ENCODE assay signal across 8 cellular contexts in genomic region chr6:105992315-105992961, GRCh38.
A peak's percentile ranks its signal among the peaks of the same experiment; 100 is the strongest.
DNase-seq lines count a peak whose midpoint lies in the region; ATAC-seq and TF ChIP-seq lines count a peak whose summit lies in the region.

No MANE protein-coding gene starts in this region.

- no peaks in the 10 kb centered on the region for H3K79me2 ChIP-seq in neural progenitor cell (ENCODE audit: low read depth)

- H2AFZ ChIP-seq in neural progenitor cell (replicated peaks) = peak overlapping the region; percentile 91

- H3K4me1 Mint-ChIP-seq in neural progenitor cell = peaks cover 20% of the 10 kb centered on the region

- no peaks in the 10 kb centered on the region for H3K36me3 Mint-ChIP-seq in neural progenitor cell

- H3K4me1 ChIP-seq in neural progenitor cell (peaks cover 16% of the 10 kb centered on the region), stomach (peaks cover 5 to 42% (median 30%) of the 10 kb centered on the region in 4 donors)

- H3K9me3 ChIP-seq in neural progenitor cell (ENCODE audit: low read depth) (no peaks in the 10 kb centered on the region), stomach (no peaks in the 10 kb centered on the region)

- intact Hi-C loops in stomach (cut with DNase I; ENCODE audit: low total_unique reads) = no loop called here

- 1 to 3% (median 3%) methylated on average over 32 to 34 of the region's 34 CpGs for WGBS in stomach, 5 donors

- H3K27me3 Mint-ChIP-seq in neural progenitor cell (ENCODE audit: insufficient read depth, low read depth) = peaks cover 82% of the 10 kb centered on the region

- no peak overlapping the region for H3K9ac ChIP-seq in neural progenitor cell

- H3K27ac Mint-ChIP-seq in neural progenitor cell = no peak overlapping the region

- no peaks in the 10 kb centered on the region for H4K20me1 ChIP-seq in neural progenitor cell (ENCODE audit: low read depth)

- H3K4me3 Mint-ChIP-seq in neural progenitor cell = peak overlapping the region; percentile 91

- H3K27ac ChIP-seq in neural progenitor cell (no peak overlapping the region), stomach (peak overlapping the region; percentile 70 to 91 (median 79))

- TF ChIP-seq CTCF in neural progenitor cell (IDR thresholded peaks at IDR 0.05) (no peak), stomach (IDR thresholded peaks at IDR 0.05) (no peak)

- H3K4me3 ChIP-seq in neural progenitor cell = peak overlapping the region; percentile 52
- peak overlapping the region; percentile 54 to 83 (median 63) for H3K4me3 ChIP-seq in stomach

- DNase-seq in DMS53 (lab: John Stamatoyannopoulos, UW) (peak; percentile 91), HuH-7.5 (ENCODE audit: low spot score) (peak; percentile 89), RKO (ENCODE audit: low spot score) (peak; percentile 78), fibroblast of the conjunctiva (ENCODE audit: low read depth) (peak; percentile 59), neural progenitor cell (ENCODE audit: low spot score) (peak; percentile 92), stomach (peak; percentile 90)
- DNase-seq in activated T-helper 9 cell treated with anti-CD3 and anti-CD28 coated beads, Interleukin-2, amount 50 U/mL, for 16 hours (ENCODE audit: low read depth) = peak; percentile 83

- no peaks in the 10 kb centered on the region for H3K36me3 ChIP-seq in neural progenitor cell
- H3K36me3 ChIP-seq in stomach = no peaks in the 10 kb centered on the region

- H3K9me3 Mint-ChIP-seq in neural progenitor cell = no peaks in the 10 kb centered on the region

- peaks cover 27% of the 10 kb centered on the region for H3F3A ChIP-seq in neural progenitor cell (ENCODE audit: low read depth)

- H3K27me3 ChIP-seq in neural progenitor cell (peaks cover 99% of the 10 kb centered on the region), stomach (peaks cover 4 to 96% (median 32%) of the 10 kb centered on the region in 3 donors)

- H3K4me2 ChIP-seq in neural progenitor cell = peak overlapping the region; percentile 81

- TF ChIP-seq POLR2A in stomach (IDR thresholded peaks at IDR 0.05) = no peak

- no peak for TF ChIP-seq EP300 in stomach (IDR thresholded peaks at IDR 0.05)

- ATAC-seq in GM21529 (IDR thresholded peaks at IDR 0.05; ENCODE audit: unreplicated experiment) = peak; percentile 85
